10 cellular contexts compared by ENCODE assay signal in genomic region chr3:197305854-197306253, GRCh38. TPM values are rescaled to one million over a fixed set of nuclear protein-coding genes. Genes with fewer than 3 reads are reported as not detected.
DNase-seq lines count a peak whose midpoint lies in the region; ATAC-seq and TF ChIP-seq lines count a peak whose summit lies in the region.
"Had no signal": no experiment of that assay in that cellular context is flagged by ENCODE, and none has a peak within 500 bp of the region (broad histone marks: within the 10 kb centered on the region; RNA-seq: fewer than 3 reads in every experiment).

No MANE protein-coding gene starts in this region.

- TF ChIP-seq CTCF in activated CD8-positive, alpha-beta T cell treated with anti-CD3 and anti-CD28 coated beads for 36 hours (IDR thresholded peaks at IDR 0.05) = no peak
- TF ChIP-seq CTCF in lower leg skin (IDR thresholded peaks at IDR 0.05) = no peak

- peaks cover 0 to 2% of the 10 kb centered on the region in 2 donors for H3K36me3 Mint-ChIP-seq in activated T-cell treated with anti-CD3 and anti-CD28 coated beads, Interleukin-2, amount 50 U/mL, for 72 hours (ENCODE audit: insufficient read depth in 2 of 2)
- H3K36me3 Mint-ChIP-seq in activated CD8-positive, alpha-beta T cell treated with anti-CD3 and anti-CD28 coated beads for 36 hours (ENCODE audit: low read depth) = no peaks in the 10 kb centered on the region
- no peaks in the 10 kb centered on the region for H3K36me3 Mint-ChIP-seq in stimulated activated memory B cell treated with anti-CD40 and anti-IgM and Interleukin-4, amounts not matched to agents 10 μg/mL and 1 μg/mL and 100 μg/mL, for 72 hours

- H3K4me1 Mint-ChIP-seq in activated T-cell treated with anti-CD3 and anti-CD28 coated beads, Interleukin-2, amount 50 U/mL, for 72 hours (ENCODE audit: low read depth) = peaks cover 39% of the 10 kb centered on the region
- H3K4me1 Mint-ChIP-seq in activated CD8-positive, alpha-beta T cell treated with anti-CD3 and anti-CD28 coated beads for 36 hours (ENCODE audit: low read depth) = peaks cover 35% of the 10 kb centered on the region
- peaks cover 21% of the 10 kb centered on the region for H3K4me1 Mint-ChIP-seq in stimulated activated memory B cell treated with anti-CD40 and anti-IgM and Interleukin-4, amounts not matched to agents 10 μg/mL and 1 μg/mL and 100 μg/mL, for 72 hours

- DNase-seq in activated T-cell treated with anti-CD3 and anti-CD28 coated beads, Interleukin-2, amount 50 U/mL, for 72 hours = peak; percentile 28 to 29
- no peak for DNase-seq in activated T-cell treated with anti-CD3 and anti-CD28 coated beads, Interleukin-2, amount 50 U/mL, for 1 hour
- DNase-seq in activated CD8-positive, alpha-beta T cell treated with anti-CD3 and anti-CD28 coated beads for 36 hours = peak; percentile 53
- DNase-seq in DMS153 treated with DMSO at 0.1 percent for 48 hours (lab: John Stamatoyannopoulos, UW; ENCODE audit: unreplicated experiment) (no peak), lower leg skin (ENCODE audit: low spot score in 2 of 2) (no peak), DMS79 (lab: John Stamatoyannopoulos, UW) (no peak)

- TF ChIP-seq POLR2A in lower leg skin (IDR thresholded peaks at IDR 0.05) = no peak

- CTCF ChIA-PET in activated CD8-positive, alpha-beta T cell treated with anti-CD3 and anti-CD28 coated beads for 36 hours (lab: Charles Lee) = no interaction called here

- 40 to 46% methylated on average over 1 of the region's 1 CpG for WGBS in lower leg skin, 2 donors

- ATAC-seq in activated T-cell treated with anti-CD3 and anti-CD28 coated beads, Interleukin-2, amount 50 U/mL, for 72 hours (replicated peaks in 1 of 2) = peak; percentile 94
- peak; percentile 96 for ATAC-seq in HG02870 (IDR thresholded peaks at IDR 0.05; ENCODE audit: unreplicated experiment)
- ATAC-seq in activated CD8-positive, alpha-beta T cell treated with anti-CD3 and anti-CD28 coated beads for 36 hours = peak; percentile 86
- ATAC-seq in stimulated activated memory B cell treated with anti-CD40 and anti-IgM and Interleukin-4, amounts not matched to agents 10 μg/mL and 1 μg/mL and 100 μg/mL, for 72 hours = peak; percentile 76

- no peak overlapping the region for H3K27ac Mint-ChIP-seq in activated T-cell treated with anti-CD3 and anti-CD28 coated beads, Interleukin-2, amount 50 U/mL, for 72 hours
- peak overlapping the region; percentile 25 for H3K27ac Mint-ChIP-seq in activated CD8-positive, alpha-beta T cell treated with anti-CD3 and anti-CD28 coated beads for 36 hours
- H3K27ac Mint-ChIP-seq in stimulated activated memory B cell treated with anti-CD40 and anti-IgM and Interleukin-4, amounts not matched to agents 10 μg/mL and 1 μg/mL and 100 μg/mL, for 72 hours = no peak overlapping the region

- H3K27me3 Mint-ChIP-seq in activated T-cell treated with anti-CD3 and anti-CD28 coated beads, Interleukin-2, amount 50 U/mL, for 72 hours (ENCODE audit: low read depth) = peaks cover 16% of the 10 kb centered on the region
- peaks cover 11% of the 10 kb centered on the region for H3K27me3 Mint-ChIP-seq in activated CD8-positive, alpha-beta T cell treated with anti-CD3 and anti-CD28 coated beads for 36 hours
- peaks cover 27% of the 10 kb centered on the region for H3K27me3 Mint-ChIP-seq in stimulated activated memory B cell treated with anti-CD40 and anti-IgM and Interleukin-4, amounts not matched to agents 10 μg/mL and 1 μg/mL and 100 μg/mL, for 72 hours

- peaks cover 0 to 1% of the 10 kb centered on the region in 2 donors for H3K9me3 Mint-ChIP-seq in activated T-cell treated with anti-CD3 and anti-CD28 coated beads, Interleukin-2, amount 50 U/mL, for 72 hours
- no peaks in the 10 kb centered on the region for H3K9me3 Mint-ChIP-seq in activated CD8-positive, alpha-beta T cell treated with anti-CD3 and anti-CD28 coated beads for 36 hours
- H3K9me3 Mint-ChIP-seq in stimulated activated memory B cell treated with anti-CD40 and anti-IgM and Interleukin-4, amounts not matched to agents 10 μg/mL and 1 μg/mL and 100 μg/mL, for 72 hours = no peaks in the 10 kb centered on the region

- H3K4me3 ChIP-seq in lower leg skin (ENCODE audit: low read depth, poor library complexity, severe bottlenecking) = no peak overlapping the region
- H3K4me3 ChIP-seq: BLaER1 treated with 17β-estradiol and CSF1 and Interleukin-3, amounts not matched to agents 10 nM and 100 nM; esophagus muscularis mucosa had no signal

- H3K4me3 Mint-ChIP-seq in activated T-cell treated with anti-CD3 and anti-CD28 coated beads, Interleukin-2, amount 50 U/mL, for 72 hours = peak overlapping the region; percentile 38 to 50
- no peak overlapping the region for H3K4me3 Mint-ChIP-seq in activated CD8-positive, alpha-beta T cell treated with anti-CD3 and anti-CD28 coated beads for 36 hours
- no peak overlapping the region for H3K4me3 Mint-ChIP-seq in stimulated activated memory B cell treated with anti-CD40 and anti-IgM and Interleukin-4, amounts not matched to agents 10 μg/mL and 1 μg/mL and 100 μg/mL, for 72 hours

- POLR2A ChIA-PET in activated CD8-positive, alpha-beta T cell treated with anti-CD3 and anti-CD28 coated beads for 36 hours (lab: Charles Lee) = interaction anchor here (1.3 kb wide), 1 partner anchor 8 kb away, joined by 3 read pairs; no protein-coding TSS in a partner anchor

- intact Hi-C loops in activated CD8-positive, alpha-beta T cell treated with anti-CD3 and anti-CD28 coated beads for 36 hours (cut with micrococcal nuclease) = no loop called here
- intact Hi-C loops in lower leg skin (cut with DNase I; ENCODE audit: low total_unique reads) = no loop called here

RNA-seq across cellular contexts. Expression of gene DLG1, which starts 7.4 kb away (rescaled TPM):
- total RNA-seq in activated T-cell treated with anti-CD3 and anti-CD28 coated beads, Interleukin-2, amount 50 U/mL, for 72 hours = 10 to 100 TPM; 70.3 to 70.8 TPM
- 10 to 100 TPM; 57.6 to 62.2 TPM for total RNA-seq in activated CD8-positive, alpha-beta T cell treated with anti-CD3 and anti-CD28 coated beads for 36 hours
- total RNA-seq in lower leg skin = 10 to 100 TPM; 71.4 to 96.7 (median 88.5) TPM

Comparison
In these comparisons a context has a peak if more than half of its experiments do, and no peak if none do; other contexts are left out.
1. DNase-seq: peak in activated T-cell treated with anti-CD3 and anti-CD28 coated beads, Interleukin-2, amount 50 U/mL, for 72 hours (2 of 2) and activated CD8-positive, alpha-beta T cell treated with anti-CD3 and anti-CD28 coated beads for 36 hours (single experiment); none in activated T-cell treated with anti-CD3 and anti-CD28 coated beads, Interleukin-2, amount 50 U/mL, for 1 hour (single experiment), DMS153 treated with DMSO at 0.1 percent for 48 hours (single experiment), lower leg skin (0 of 2) and DMS79 (single experiment).
2. H3K4me3 Mint-ChIP-seq: peak in activated T-cell treated with anti-CD3 and anti-CD28 coated beads, Interleukin-2, amount 50 U/mL, for 72 hours (2 of 2); none in activated CD8-positive, alpha-beta T cell treated with anti-CD3 and anti-CD28 coated beads for 36 hours (single experiment) and stimulated activated memory B cell treated with anti-CD40 and anti-IgM and Interleukin-4, amounts not matched to agents 10 μg/mL and 1 μg/mL and 100 μg/mL, for 72 hours (single experiment).
3. Peak in every context shown above with its lines, with median percentiles within 50 percentile points of each other: ATAC-seq.